Comparison of ENCODE assay signal across 17 cellular contexts in the genomic region with DNA sequence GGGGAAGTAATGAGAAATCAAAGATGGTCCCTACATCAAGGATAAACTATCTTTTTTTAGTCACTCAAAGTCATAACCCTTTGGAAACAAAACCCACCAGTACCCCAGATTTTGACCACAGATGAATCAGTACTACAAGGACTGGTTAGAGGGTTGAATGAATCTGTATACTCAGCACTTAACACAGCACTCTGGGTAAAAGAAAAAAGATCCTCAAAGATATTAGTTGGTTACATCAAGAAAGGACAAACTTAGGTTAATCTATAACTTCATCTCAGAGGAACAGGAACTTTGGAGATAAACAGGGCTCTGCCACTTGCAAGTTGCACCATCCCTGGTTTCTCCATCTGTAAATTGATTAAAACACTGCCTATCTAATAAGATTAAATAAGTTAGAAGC. TPM values are rescaled to one million over a fixed set of nuclear protein-coding genes. Genes with fewer than 3 reads are reported as not detected.
DNase-seq lines count a peak whose midpoint lies in the region; ATAC-seq and TF ChIP-seq lines count a peak whose summit lies in the region.
"Had no signal": no experiment of that assay in that cellular context is flagged by ENCODE, and none has a peak within 500 bp of the region (broad histone marks: within the 10 kb centered on the region; RNA-seq: fewer than 3 reads in every experiment).

No MANE protein-coding gene starts in this region.

- CTCF ChIA-PET in CD8-positive, alpha-beta T cell (lab: Charles Lee), result no interaction called here
- CTCF ChIA-PET in OCI-LY7 (lab: Charles Lee; ENCODE audit: unreplicated experiment), result no interaction called here

- H3K27me3 Mint-ChIP-seq in CD8-positive, alpha-beta T cell (ENCODE audit: low read depth), result no peaks in the 10 kb centered on the region
- H3K27me3 Mint-ChIP-seq: activated CD4-positive, alpha-beta T cell treated with anti-CD3 and anti-CD28 coated beads, Interleukin-2, amount 10 ng/mL, durations not matched to agents 24 days and 14 days; naive thymus-derived CD4-positive, alpha-beta T cell had no signal

- no peaks in the 10 kb centered on the region for H3K4me1 ChIP-seq in CD8-positive, alpha-beta T cell (ENCODE audit: insufficient read depth, low read length)
- peaks cover 10% of the 10 kb centered on the region for H3K4me1 ChIP-seq in OCI-LY7 (ENCODE audit: insufficient read depth, low read length, poor library complexity, severe bottlenecking)

- no peak overlapping the region for H3K9ac ChIP-seq in SU-DHL-6 (ENCODE audit: low read length)

- H3F3A ChIP-seq in SU-DHL-6 (ENCODE audit: insufficient read depth), result peaks cover 27% of the 10 kb centered on the region

- intact Hi-C loops in CD8-positive, alpha-beta T cell (cut with DNase I, micrococcal nuclease), result loop anchor here in 1 of 2 experiments (5.0 kb wide), 1 partner anchor 64 kb away; no protein-coding TSS in a partner anchor
- intact Hi-C loops in OCI-LY7 (cut with micrococcal nuclease; ENCODE audit: unreplicated experiment), result no loop called here

- no peaks in the 10 kb centered on the region for H3K9me2 ChIP-seq in SU-DHL-6 (replicated peaks; ENCODE audit: insufficient read depth, low read length)
- no peaks in the 10 kb centered on the region for H3K9me2 ChIP-seq in OCI-LY7 (ENCODE audit: insufficient read depth, low read length)

- H3K4me2 ChIP-seq in SU-DHL-6 (ENCODE audit: low read depth, low read length, poor library complexity, severe bottlenecking), result no peak overlapping the region
- no peak overlapping the region for H3K4me2 ChIP-seq in OCI-LY7 (ENCODE audit: low read length)

- H3K27me3 ChIP-seq in CD8-positive, alpha-beta T cell (ENCODE audit: insufficient read depth, low read length), result no peaks in the 10 kb centered on the region
- H3K27me3 ChIP-seq in SU-DHL-6 (ENCODE audit: low read length), result no peaks in the 10 kb centered on the region

- no peaks in the 10 kb centered on the region for H3K79me2 ChIP-seq in SU-DHL-6 (ENCODE audit: insufficient read depth, low read length)
- H3K79me2 ChIP-seq in OCI-LY7 (ENCODE audit: insufficient read depth, low read depth, low read length), result no peaks in the 10 kb centered on the region

- H2AFZ ChIP-seq in SU-DHL-6 (ENCODE audit: low read depth, low read length, severe bottlenecking), result no peak overlapping the region
- H2AFZ ChIP-seq in OCI-LY7 (ENCODE audit: low read length), result no peak overlapping the region

- peaks cover 31% of the 10 kb centered on the region for H3K36me3 Mint-ChIP-seq in CD8-positive, alpha-beta T cell

- H3K27ac Mint-ChIP-seq in CD8-positive, alpha-beta T cell, result peak overlapping the region; percentile 8
- H3K27ac Mint-ChIP-seq: activated CD4-positive, alpha-beta T cell treated with anti-CD3 and anti-CD28 coated beads, Interleukin-2, amount 10 ng/mL, durations not matched to agents 24 days and 14 days; HFFc6 had no signal

- DNase-seq in ACHN (peak; percentile 24), left lobe of liver (ENCODE audit: low spot score) (no peak), OCI-LY7 (ENCODE audit: low spot score) (no peak)
- no peak for DNase-seq in CD8-positive, alpha-beta T cell
- no peak for DNase-seq in effector CD4-positive, alpha-beta T cell
- DNase-seq: activated CD4-positive, alpha-beta T cell treated with anti-CD3 and anti-CD28 coated beads, Interleukin-2, amount 10 ng/mL, durations not matched to agents 24 days and 14 days; activated naive CD4-positive, alpha-beta T cell treated with anti-CD3 and anti-CD28 coated beads, Interleukin-2, amount 50 U/mL, for 16 hours; DND-41; HFFc6; mesendoderm; naive thymus-derived CD4-positive, alpha-beta T cell; NCI-H1417 treated with DMSO at 0.1 percent for 48 hours; NCI-H524 treated with DMSO at 0.1 percent for 48 hours; right cardiac atrium had no signal

- peaks cover 10% of the 10 kb centered on the region for H3K4me1 Mint-ChIP-seq in CD8-positive, alpha-beta T cell (ENCODE audit: low read depth)

- no peaks in the 10 kb centered on the region for H4K20me1 ChIP-seq in SU-DHL-6 (ENCODE audit: low read depth, low read length)
- H4K20me1 ChIP-seq in OCI-LY7 (ENCODE audit: insufficient read depth, low read length), result no peaks in the 10 kb centered on the region

- in situ Hi-C loops in ACHN (cut with HindIII; ENCODE audit: low pct_ligation_motif_present, low pct_unique_long_range_greater_than_20kb, low sequenced_read_pairs), result no loop called here

- H3K4me3 ChIP-seq in CD8-positive, alpha-beta T cell (ENCODE audit: low read depth, low read length), result no peak overlapping the region
- H3K4me3 ChIP-seq in SU-DHL-6 (ENCODE audit: insufficient read depth, low read length, poor library complexity, severe bottlenecking), result no peak overlapping the region
- no peak overlapping the region for H3K4me3 ChIP-seq in OCI-LY7 (ENCODE audit: low read depth, low read length, poor library complexity, severe bottlenecking)
- H3K4me3 ChIP-seq: thoracic aorta had no signal

- no peak overlapping the region for H3K27ac ChIP-seq in CD8-positive, alpha-beta T cell (ENCODE audit: low read depth, low read length)
- H3K27ac ChIP-seq in SU-DHL-6 (ENCODE audit: low read depth, low read length) (peak overlapping the region; percentile 52; the same call in 1 of the 2 replicates), OCI-LY7 (ENCODE audit: low read depth, low read length, poor library complexity, severe bottlenecking) (no peak overlapping the region)
- H3K27ac ChIP-seq: thoracic aorta had no signal

- no peaks in the 10 kb centered on the region for H3K9me3 Mint-ChIP-seq in CD8-positive, alpha-beta T cell
- H3K9me3 Mint-ChIP-seq: HFFc6 had no signal

- no peak for TF ChIP-seq CTCF in CD8-positive, alpha-beta T cell (IDR thresholded peaks at IDR 0.05)
- TF ChIP-seq CTCF in SU-DHL-6 (IDR thresholded peaks at IDR 0.05; ENCODE audit: insufficient read depth, low read length, poor library complexity, severe bottlenecking) (no peak), OCI-LY7 (conservative IDR thresholded peaks at IDR 0.05; ENCODE audit: low read length) (no peak)

- POLR2A ChIA-PET in CD8-positive, alpha-beta T cell (lab: Charles Lee), result no interaction called here
- POLR2A ChIA-PET in OCI-LY7 (lab: Charles Lee), result no interaction called here

- H3K36me3 ChIP-seq in CD8-positive, alpha-beta T cell (ENCODE audit: insufficient read depth, low read length), result peaks cover 17% of the 10 kb centered on the region
- H3K36me3 ChIP-seq in SU-DHL-6 (ENCODE audit: low read length), result peaks cover 23% of the 10 kb centered on the region; the same call in 1 of the 2 replicates
- H3K36me3 ChIP-seq in OCI-LY7 (ENCODE audit: insufficient read depth, low read length), result peaks cover 35% of the 10 kb centered on the region

- H3K4me3 Mint-ChIP-seq in CD8-positive, alpha-beta T cell, result no peak overlapping the region
- H3K4me3 Mint-ChIP-seq: activated CD4-positive, alpha-beta T cell treated with anti-CD3 and anti-CD28 coated beads, Interleukin-2, amount 10 ng/mL, durations not matched to agents 24 days and 14 days; HFFc6; naive thymus-derived CD4-positive, alpha-beta T cell had no signal

- ATAC-seq in CD8-positive, alpha-beta T cell, result no peak
- ATAC-seq in left lobe of liver (peak; percentile 71), GM18517 (IDR thresholded peaks at IDR 0.05; ENCODE audit: unreplicated experiment) (no peak)
- ATAC-seq: naive thymus-derived CD4-positive, alpha-beta T cell; right cardiac atrium had no signal

- H3K9me3 ChIP-seq in CD8-positive, alpha-beta T cell (ENCODE audit: low read length), result no peaks in the 10 kb centered on the region
- H3K9me3 ChIP-seq in SU-DHL-6 (ENCODE audit: insufficient read depth, low read length), result no peaks in the 10 kb centered on the region
- no peaks in the 10 kb centered on the region for H3K9me3 ChIP-seq in OCI-LY7 (ENCODE audit: low read length)
- H3K9me3 ChIP-seq: thoracic aorta had no signal

- no TSS peak for BruUV-seq in OCI-LY7 (replicated peaks; lab: Mats Ljungman, UMichigan)

RNA-seq across cellular contexts. Expression of a gene that starts 18.8 kb away (rescaled TPM):
- total RNA-seq in CD8-positive, alpha-beta T cell, result 10 to 100 TPM; 69.2 to 70.1 TPM
- total RNA-seq in left lobe of liver (85.5 TPM), OCI-LY7 (2022) (42.7 and 43.3 TPM in 2 replicates)
- total RNA-seq in OCI-LY7 (2014; rRNA removed; shearing (Covaris generic)), result 16.4 and 27.9 TPM in 2 replicates
